Comparison of ENCODE assay signal across 19 cellular contexts in genomic region chr6:29524044-29524443, GRCh38. TPM values are rescaled to one million over a fixed set of nuclear protein-coding genes. Genes with fewer than 3 reads are reported as not detected.
DNase-seq lines count a peak whose midpoint lies in the region; ATAC-seq, FAIRE-seq and TF ChIP-seq lines count a peak whose summit lies in the region.
"Had no signal": no experiment of that assay in that cellular context is flagged by ENCODE, and none has a peak within 500 bp of the region (broad histone marks: within the 10 kb centered on the region; RNA-seq: fewer than 3 reads in every experiment).

No MANE protein-coding gene starts in this region.

- H3K9me3 Mint-ChIP-seq in MCF 10A (ENCODE audit: unreplicated experiment), result no peaks in the 10 kb centered on the region
- H3K9me3 Mint-ChIP-seq in activated CD4-positive, alpha-beta T cell treated with anti-CD3 and anti-CD28 coated beads, Interleukin-2, amount 10 ng/mL, durations not matched to agents 24 days and 14 days, result no peaks in the 10 kb centered on the region

- no peak for DNase-seq in frontal cortex (ENCODE audit: low spot score in 2 of 2)
- DNase-seq in pancreas, result no peak
- DNase-seq in MCF 10A (ENCODE audit: unreplicated experiment), result no peak
- no peak for DNase-seq in MV-4-11 (lab: John Stamatoyannopoulos, UW)
- no peak for DNase-seq in activated CD4-positive, alpha-beta T cell treated with anti-CD3 and anti-CD28 coated beads, Interleukin-2, amount 10 ng/mL, durations not matched to agents 24 days and 14 days
- DNase-seq: C1 segment of cervical spinal cord; CD4-positive, alpha-beta memory T cell; COR-L47; DMS153; DND-41; GM23248; H7; HCEC 1CT had no signal

- H3K4me3 ChIP-seq in pancreas, result no peak overlapping the region
- H3K4me3 ChIP-seq: GM23248 had no signal

- no peak overlapping the region for H3K4me3 Mint-ChIP-seq in MCF 10A (ENCODE audit: unreplicated experiment)
- H3K4me3 Mint-ChIP-seq in activated CD4-positive, alpha-beta T cell treated with anti-CD3 and anti-CD28 coated beads, Interleukin-2, amount 10 ng/mL, durations not matched to agents 24 days and 14 days, result no peak overlapping the region
- H3K4me3 Mint-ChIP-seq: CD4-positive, alpha-beta memory T cell had no signal

- H3K27me3 Mint-ChIP-seq in MCF 10A (ENCODE audit: insufficient read depth, unreplicated experiment), result peaks cover 23% of the 10 kb centered on the region
- peaks cover 29% of the 10 kb centered on the region for H3K27me3 Mint-ChIP-seq in activated CD4-positive, alpha-beta T cell treated with anti-CD3 and anti-CD28 coated beads, Interleukin-2, amount 10 ng/mL, durations not matched to agents 24 days and 14 days

- POLR2A ChIA-PET in MCF 10A (lab: Yijun Ruan, JAX), result no interaction called here

- no TSS peak for BruUV-seq in MCF 10A (replicated peaks; lab: Mats Ljungman, UMichigan)

- no peak overlapping the region for H3K27ac Mint-ChIP-seq in MCF 10A (ENCODE audit: low read depth, unreplicated experiment)
- no peak overlapping the region for H3K27ac Mint-ChIP-seq in activated CD4-positive, alpha-beta T cell treated with anti-CD3 and anti-CD28 coated beads, Interleukin-2, amount 10 ng/mL, durations not matched to agents 24 days and 14 days
- H3K27ac Mint-ChIP-seq: CD4-positive, alpha-beta memory T cell had no signal

- FAIRE-seq in TTC549 (lab: Jason Lieb, UNC), result peak; percentile 22
- peak; percentile 64 for FAIRE-seq in frontal cortex (lab: Jason Lieb, UNC)
- FAIRE-seq in pancreas (lab: Jason Lieb, UNC), result peak; percentile 67
- FAIRE-seq: GM12892, H1 had no signal

- CTCF ChIA-PET in MCF 10A (lab: Yijun Ruan, JAX), result no interaction called here

- H3K27me3 ChIP-seq in pancreas, result no peaks in the 10 kb centered on the region

- H3K4me1 Mint-ChIP-seq in MCF 10A (ENCODE audit: insufficient read depth, unreplicated experiment), result no peaks in the 10 kb centered on the region
- no peaks in the 10 kb centered on the region for H3K4me1 Mint-ChIP-seq in activated CD4-positive, alpha-beta T cell treated with anti-CD3 and anti-CD28 coated beads, Interleukin-2, amount 10 ng/mL, durations not matched to agents 24 days and 14 days

- peaks cover 8 to 11% (median 11%) of the 10 kb centered on the region in 3 donors for H3K4me1 ChIP-seq in pancreas

- no peaks in the 10 kb centered on the region for H3K9me3 ChIP-seq in pancreas

- peak overlapping the region in 3 of 4 donors; percentile 3 to 47 (median 33) for H3K27ac ChIP-seq in pancreas
- H3K27ac ChIP-seq: GM23248 had no signal

- intact Hi-C loops in pancreas (cut with DNase I) (no loop called here), MCF 10A (cut with micrococcal nuclease) (no loop called here)
- intact Hi-C loops in activated CD4-positive, alpha-beta T cell treated with anti-CD3 and anti-CD28 coated beads, Interleukin-2, amount 10 ng/mL, durations not matched to agents 24 days and 14 days (cut with micrococcal nuclease), result no loop called here

- 8 to 14% methylated on average over 2 of the region's 2 CpGs for WGBS in pancreas, 2 donors

- H3K36me3 ChIP-seq in pancreas, result no peaks in the 10 kb centered on the region

- ATAC-seq in pancreas, result peak; percentile 55 to 75 (median 68)

- TF ChIP-seq CTCF in pancreas (IDR thresholded peaks at IDR 0.05) (no peak), MCF 10A (IDR thresholded peaks at IDR 0.05; ENCODE audit: unreplicated experiment) (no peak)

- no peaks in the 10 kb centered on the region for H3K36me3 Mint-ChIP-seq in MCF 10A (ENCODE audit: insufficient read depth, unreplicated experiment)
- H3K36me3 Mint-ChIP-seq in activated CD4-positive, alpha-beta T cell treated with anti-CD3 and anti-CD28 coated beads, Interleukin-2, amount 10 ng/mL, durations not matched to agents 24 days and 14 days (ENCODE audit: low read depth), result no peaks in the 10 kb centered on the region
- H3K36me3 Mint-ChIP-seq: CD4-positive, alpha-beta memory T cell had no signal

RNA-seq across cellular contexts. Expression of gene UBD, which starts 35.5 kb away (rescaled TPM):
- not detected for total RNA-seq in frontal cortex
- total RNA-seq in pancreas, result 100 to 1,000 TPM in 2 of 6 donors, 1 to 10 TPM in 3, under 1 TPM in 1; 0.66 to 331 (median 6.3) TPM
- polyA plus RNA-seq in pancreas, result 10 to 100 TPM in 1 of 2 donors, 1 to 10 TPM in 1; 4.4 to 32.2 TPM
- not detected in 2 replicates for total RNA-seq in MCF 10A (2022)
- 0.49 and 0.62 TPM in 2 replicates for total RNA-seq in activated CD4-positive, alpha-beta T cell treated with anti-CD3 and anti-CD28 coated beads, Interleukin-2, amount 10 ng/mL, durations not matched to agents 24 days and 14 days
- total RNA-seq: A172; A673; CD4-positive, alpha-beta memory T cell; GM23248; H1; H7 had no signal
- polyA plus RNA-seq: BJ; CD4-positive, alpha-beta memory T cell; GM23248 had no signal

RNA-seq across cellular contexts. Expression of gene MAS1L, which starts 36.3 kb away (rescaled TPM):
- not detected for total RNA-seq in frontal cortex
- total RNA-seq in pancreas, result not detected
- polyA plus RNA-seq in pancreas, result not detected
- total RNA-seq in MCF 10A (2022), result not detected in 2 replicates
- total RNA-seq in activated CD4-positive, alpha-beta T cell treated with anti-CD3 and anti-CD28 coated beads, Interleukin-2, amount 10 ng/mL, durations not matched to agents 24 days and 14 days, result not detected in 2 replicates
- total RNA-seq: A172; A673; CD4-positive, alpha-beta memory T cell; GM23248; H1; H7 had no signal
- polyA plus RNA-seq: BJ; CD4-positive, alpha-beta memory T cell; GM23248; H1 had no signal
